In the genomic region with DNA sequence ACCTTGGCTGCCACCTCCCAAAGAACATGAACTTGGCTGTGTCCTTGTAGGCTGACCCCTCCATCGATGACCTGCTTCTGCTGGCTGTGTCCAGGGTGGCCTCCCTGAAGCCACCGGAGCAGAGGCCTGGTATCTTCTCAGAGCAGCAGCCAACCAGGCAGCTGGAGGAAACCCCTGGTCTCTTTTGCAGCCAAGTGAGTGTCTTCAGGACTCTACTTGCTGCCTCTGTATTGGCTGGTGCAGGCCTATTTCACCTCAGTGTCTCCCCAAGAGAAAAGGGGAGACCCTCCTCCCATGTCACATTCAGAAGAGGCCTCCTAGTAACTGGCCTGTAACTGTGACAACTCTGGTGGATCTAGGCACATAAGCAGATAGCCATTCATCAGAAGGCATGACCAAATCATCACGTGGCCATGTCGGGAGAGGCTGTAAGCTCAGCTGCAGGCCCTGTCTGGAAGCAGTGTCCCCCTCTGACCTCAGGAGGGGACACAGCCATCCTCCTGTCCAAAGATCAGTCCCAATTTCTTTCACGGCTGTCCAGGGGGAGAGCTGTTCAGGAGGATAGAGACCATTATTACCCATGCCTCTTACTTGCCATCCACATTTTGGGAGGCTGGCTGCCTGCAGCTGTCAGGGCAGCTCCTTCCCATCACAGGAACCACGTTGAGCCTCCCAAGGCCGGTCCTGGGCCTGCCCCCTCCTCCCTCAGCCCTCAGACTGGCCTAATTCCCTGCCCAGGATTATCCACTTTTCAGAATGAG, we compare ENCODE assay signal across 1 cellular context.
TF ChIP-seq lines count a peak whose summit lies in the region.

No MANE protein-coding gene starts in this region.

TF ChIP-seq in HepG2, 621 proteins besides CTCF, POLR2A, EP300 and RAD21 (continued from another document and continues in another):
- TF ChIP-seq, protein P1, sequence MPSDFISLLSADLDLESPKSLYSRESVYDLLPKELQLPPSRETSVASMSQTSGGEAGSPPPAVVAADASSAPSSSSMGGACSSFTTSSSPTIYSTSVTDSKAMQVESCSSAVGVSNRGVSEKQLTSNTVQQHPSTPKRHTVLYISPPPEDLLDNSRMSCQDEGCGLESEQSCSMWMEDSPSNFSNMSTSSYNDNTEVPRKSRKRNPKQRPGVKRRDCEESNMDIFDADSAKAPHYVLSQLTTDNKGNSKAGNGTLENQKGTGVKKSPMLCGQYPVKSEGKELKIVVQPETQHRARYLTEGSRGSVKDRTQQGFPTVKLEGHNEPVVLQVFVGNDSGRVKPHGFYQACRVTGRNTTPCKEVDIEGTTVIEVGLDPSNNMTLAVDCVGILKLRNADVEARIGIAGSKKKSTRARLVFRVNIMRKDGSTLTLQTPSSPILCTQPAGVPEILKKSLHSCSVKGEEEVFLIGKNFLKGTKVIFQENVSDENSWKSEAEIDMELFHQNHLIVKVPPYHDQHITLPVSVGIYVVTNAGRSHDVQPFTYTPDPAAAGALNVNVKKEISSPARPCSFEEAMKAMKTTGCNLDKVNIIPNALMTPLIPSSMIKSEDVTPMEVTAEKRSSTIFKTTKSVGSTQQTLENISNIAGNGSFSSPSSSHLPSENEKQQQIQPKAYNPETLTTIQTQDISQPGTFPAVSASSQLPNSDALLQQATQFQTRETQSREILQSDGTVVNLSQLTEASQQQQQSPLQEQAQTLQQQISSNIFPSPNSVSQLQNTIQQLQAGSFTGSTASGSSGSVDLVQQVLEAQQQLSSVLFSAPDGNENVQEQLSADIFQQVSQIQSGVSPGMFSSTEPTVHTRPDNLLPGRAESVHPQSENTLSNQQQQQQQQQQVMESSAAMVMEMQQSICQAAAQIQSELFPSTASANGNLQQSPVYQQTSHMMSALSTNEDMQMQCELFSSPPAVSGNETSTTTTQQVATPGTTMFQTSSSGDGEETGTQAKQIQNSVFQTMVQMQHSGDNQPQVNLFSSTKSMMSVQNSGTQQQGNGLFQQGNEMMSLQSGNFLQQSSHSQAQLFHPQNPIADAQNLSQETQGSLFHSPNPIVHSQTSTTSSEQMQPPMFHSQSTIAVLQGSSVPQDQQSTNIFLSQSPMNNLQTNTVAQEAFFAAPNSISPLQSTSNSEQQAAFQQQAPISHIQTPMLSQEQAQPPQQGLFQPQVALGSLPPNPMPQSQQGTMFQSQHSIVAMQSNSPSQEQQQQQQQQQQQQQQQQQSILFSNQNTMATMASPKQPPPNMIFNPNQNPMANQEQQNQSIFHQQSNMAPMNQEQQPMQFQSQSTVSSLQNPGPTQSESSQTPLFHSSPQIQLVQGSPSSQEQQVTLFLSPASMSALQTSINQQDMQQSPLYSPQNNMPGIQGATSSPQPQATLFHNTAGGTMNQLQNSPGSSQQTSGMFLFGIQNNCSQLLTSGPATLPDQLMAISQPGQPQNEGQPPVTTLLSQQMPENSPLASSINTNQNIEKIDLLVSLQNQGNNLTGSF (CRISPR knock-in tag; IDR thresholded peaks at IDR 0.05), result no peak
- TF ChIP-seq XBP1 (CRISPR knock-in tag; IDR thresholded peaks at IDR 0.05), result no peak
- TF ChIP-seq ZNF878 (CRISPR knock-in tag; IDR thresholded peaks at IDR 0.05), result no peak
- TF ChIP-seq, protein P2, sequence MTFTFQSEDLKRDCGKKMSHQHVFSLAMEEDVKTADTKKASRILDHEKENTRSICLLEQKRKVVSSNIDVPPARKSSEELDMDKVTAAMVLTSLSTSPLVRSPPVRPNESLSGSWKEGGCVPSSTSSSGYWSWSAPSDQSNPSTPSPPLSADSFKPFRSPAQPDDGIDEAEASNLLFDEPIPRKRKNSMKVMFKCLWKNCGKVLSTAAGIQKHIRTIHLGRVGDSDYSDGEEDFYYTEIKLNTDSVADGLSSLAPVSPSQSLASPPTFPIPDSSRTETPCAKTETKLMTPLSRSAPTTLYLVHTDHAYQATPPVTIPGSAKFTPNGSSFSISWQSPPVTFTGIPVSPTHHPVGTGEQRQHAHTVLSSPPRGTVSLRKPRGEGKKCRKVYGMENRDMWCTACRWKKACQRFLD (CRISPR knock-in tag; IDR thresholded peaks at IDR 0.05; ENCODE audit: borderline replicate concordance), result no peak
- no peak for TF ChIP-seq DNMT3B (CRISPR knock-in tag; conservative IDR thresholded peaks at IDR 0.05)
- 0 out of 2 replicates have a peak, but pooled peaks have one; percentile 57 for TF ChIP-seq ZNF431 (CRISPR knock-in tag; IDR thresholded peaks at IDR 0.05; ENCODE audit: borderline replicate concordance, low read depth)
- TF ChIP-seq, protein P3, sequence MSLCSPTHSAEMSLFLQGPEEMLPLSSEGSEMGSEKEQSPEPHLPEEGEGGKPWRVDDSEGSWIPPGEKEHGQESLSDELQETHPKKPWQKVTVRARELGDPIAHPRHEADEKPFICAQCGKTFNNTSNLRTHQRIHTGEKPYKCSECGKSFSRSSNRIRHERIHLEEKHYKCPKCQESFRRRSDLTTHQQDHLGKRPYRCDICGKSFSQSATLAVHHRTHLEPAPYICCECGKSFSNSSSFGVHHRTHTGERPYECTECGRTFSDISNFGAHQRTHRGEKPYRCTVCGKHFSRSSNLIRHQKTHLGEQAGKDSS (CRISPR knock-in tag; IDR thresholded peaks at IDR 0.05; ENCODE audit: borderline replicate concordance, low read depth), result peak; percentile 84; the same call in 1 of the 2 replicates
- TF ChIP-seq ZNF546 (CRISPR knock-in tag; conservative IDR thresholded peaks at IDR 0.05), result no peak
- no peak for TF ChIP-seq TCF7L2 (IDR thresholded peaks at IDR 0.05; ENCODE audit: low read depth, low read length)
- peak; percentile 81; the same call in 1 of the 2 replicates for TF ChIP-seq MEIS2 (CRISPR knock-in tag; IDR thresholded peaks at IDR 0.05)
- TF ChIP-seq PRMT3 (CRISPR knock-in tag; IDR thresholded peaks at IDR 0.05; ENCODE audit: borderline replicate concordance, low read depth), result no peak
- TF ChIP-seq SKI (IDR thresholded peaks at IDR 0.05; ENCODE audit: partially characterized antibody), result peak; percentile 79
- 0 out of 2 replicates have a peak, but pooled peaks have one; percentile 23 for TF ChIP-seq ZNF558 (CRISPR knock-in tag; IDR thresholded peaks at IDR 0.05; ENCODE audit: borderline replicate concordance)
- TF ChIP-seq, protein P4, sequence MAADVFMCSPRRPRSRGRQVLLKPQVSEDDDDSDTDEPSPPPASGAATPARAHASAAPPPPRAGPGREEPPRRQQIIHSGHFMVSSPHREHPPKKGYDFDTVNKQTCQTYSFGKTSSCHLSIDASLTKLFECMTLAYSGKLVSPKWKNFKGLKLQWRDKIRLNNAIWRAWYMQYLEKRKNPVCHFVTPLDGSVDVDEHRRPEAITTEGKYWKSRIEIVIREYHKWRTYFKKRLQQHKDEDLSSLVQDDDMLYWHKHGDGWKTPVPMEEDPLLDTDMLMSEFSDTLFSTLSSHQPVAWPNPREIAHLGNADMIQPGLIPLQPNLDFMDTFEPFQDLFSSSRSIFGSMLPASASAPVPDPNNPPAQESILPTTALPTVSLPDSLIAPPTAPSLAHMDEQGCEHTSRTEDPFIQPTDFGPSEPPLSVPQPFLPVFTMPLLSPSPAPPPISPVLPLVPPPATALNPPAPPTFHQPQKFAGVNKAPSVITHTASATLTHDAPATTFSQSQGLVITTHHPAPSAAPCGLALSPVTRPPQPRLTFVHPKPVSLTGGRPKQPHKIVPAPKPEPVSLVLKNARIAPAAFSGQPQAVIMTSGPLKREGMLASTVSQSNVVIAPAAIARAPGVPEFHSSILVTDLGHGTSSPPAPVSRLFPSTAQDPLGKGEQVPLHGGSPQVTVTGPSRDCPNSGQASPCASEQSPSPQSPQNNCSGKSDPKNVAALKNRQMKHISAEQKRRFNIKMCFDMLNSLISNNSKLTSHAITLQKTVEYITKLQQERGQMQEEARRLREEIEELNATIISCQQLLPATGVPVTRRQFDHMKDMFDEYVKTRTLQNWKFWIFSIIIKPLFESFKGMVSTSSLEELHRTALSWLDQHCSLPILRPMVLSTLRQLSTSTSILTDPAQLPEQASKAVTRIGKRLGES (CRISPR knock-in tag; IDR thresholded peaks at IDR 0.05; ENCODE audit: borderline replicate concordance), result no peak
- no peak for TF ChIP-seq ZNF333 (CRISPR knock-in tag; IDR thresholded peaks at IDR 0.05; ENCODE audit: borderline replicate concordance)
- TF ChIP-seq ETV6 (CRISPR knock-in tag; conservative IDR thresholded peaks at IDR 0.05), result no peak
- TF ChIP-seq KLF16 (CRISPR knock-in tag; IDR thresholded peaks at IDR 0.05), result peak in 1 of 2 experiments; percentile 42; a peak in 1 of 4 replicates
- TF ChIP-seq, protein P5, sequence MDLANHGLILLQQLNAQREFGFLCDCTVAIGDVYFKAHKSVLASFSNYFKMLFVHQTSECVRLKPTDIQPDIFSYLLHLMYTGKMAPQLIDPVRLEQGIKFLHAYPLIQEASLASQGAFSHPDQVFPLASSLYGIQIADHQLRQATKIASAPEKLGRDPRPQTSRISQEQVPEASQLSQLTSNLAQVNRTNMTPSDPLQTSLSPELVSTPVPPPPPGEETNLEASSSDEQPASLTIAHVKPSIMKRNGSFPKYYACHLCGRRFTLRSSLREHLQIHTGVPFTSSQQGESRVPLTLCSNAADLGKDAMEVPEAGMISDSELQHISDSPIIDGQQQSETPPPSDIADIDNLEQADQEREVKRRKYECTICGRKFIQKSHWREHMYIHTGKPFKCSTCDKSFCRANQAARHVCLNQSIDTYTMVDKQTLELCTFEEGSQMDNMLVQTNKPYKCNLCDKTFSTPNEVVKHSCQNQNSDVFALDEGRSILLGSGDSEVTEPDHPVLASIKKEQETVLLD (CRISPR knock-in tag; IDR thresholded peaks at IDR 0.05; ENCODE audit: low read depth), result no peak
- TF ChIP-seq ZNF839 (CRISPR knock-in tag; IDR thresholded peaks at IDR 0.05; ENCODE audit: borderline replicate concordance), result 0 out of 2 replicates have a peak, but pooled peaks have one; percentile 65
- TF ChIP-seq, protein P6, sequence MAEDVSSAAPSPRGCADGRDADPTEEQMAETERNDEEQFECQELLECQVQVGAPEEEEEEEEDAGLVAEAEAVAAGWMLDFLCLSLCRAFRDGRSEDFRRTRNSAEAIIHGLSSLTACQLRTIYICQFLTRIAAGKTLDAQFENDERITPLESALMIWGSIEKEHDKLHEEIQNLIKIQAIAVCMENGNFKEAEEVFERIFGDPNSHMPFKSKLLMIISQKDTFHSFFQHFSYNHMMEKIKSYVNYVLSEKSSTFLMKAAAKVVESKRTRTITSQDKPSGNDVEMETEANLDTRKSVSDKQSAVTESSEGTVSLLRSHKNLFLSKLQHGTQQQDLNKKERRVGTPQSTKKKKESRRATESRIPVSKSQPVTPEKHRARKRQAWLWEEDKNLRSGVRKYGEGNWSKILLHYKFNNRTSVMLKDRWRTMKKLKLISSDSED (CRISPR knock-in tag; IDR thresholded peaks at IDR 0.05), result no peak
- no peak for TF ChIP-seq RBAK (CRISPR knock-in tag; IDR thresholded peaks at IDR 0.05)
- no peak; the same call in 1 of the 2 replicates for TF ChIP-seq GTF3A (CRISPR knock-in tag; conservative IDR thresholded peaks at IDR 0.05)
- no peak for TF ChIP-seq U2AF1 (optimal IDR thresholded peaks at IDR 0.05; ENCODE audit: low read depth, low read length)
- TF ChIP-seq RAD51 (IDR thresholded peaks at IDR 0.05; ENCODE audit: borderline replicate concordance), result peak; percentile 72
- no peak for TF ChIP-seq ZSCAN20 (CRISPR knock-in tag; IDR thresholded peaks at IDR 0.05; ENCODE audit: borderline replicate concordance)
- peak; percentile 44 for TF ChIP-seq ASH2L (IDR thresholded peaks at IDR 0.05; ENCODE audit: insufficient read length, low read depth, low read length)
- TF ChIP-seq NR1H2 (CRISPR knock-in tag; IDR thresholded peaks at IDR 0.05; ENCODE audit: borderline replicate concordance, low read depth), result no peak
- peak; percentile 63; the same call in 1 of the 2 replicates for TF ChIP-seq ZNF350 (CRISPR knock-in tag; IDR thresholded peaks at IDR 0.05; ENCODE audit: borderline replicate concordance, low read depth)
- TF ChIP-seq BORCS8-MEF2B (CRISPR knock-in tag; IDR thresholded peaks at IDR 0.05), result peak; percentile 67
- TF ChIP-seq, protein P7, sequence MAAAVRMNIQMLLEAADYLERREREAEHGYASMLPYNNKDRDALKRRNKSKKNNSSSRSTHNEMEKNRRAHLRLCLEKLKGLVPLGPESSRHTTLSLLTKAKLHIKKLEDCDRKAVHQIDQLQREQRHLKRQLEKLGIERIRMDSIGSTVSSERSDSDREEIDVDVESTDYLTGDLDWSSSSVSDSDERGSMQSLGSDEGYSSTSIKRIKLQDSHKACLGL (CRISPR knock-in tag; IDR thresholded peaks at IDR 0.05), result no peak
- TF ChIP-seq ZFP62 (CRISPR knock-in tag; IDR thresholded peaks at IDR 0.05), result no peak
- TF ChIP-seq, protein P8, sequence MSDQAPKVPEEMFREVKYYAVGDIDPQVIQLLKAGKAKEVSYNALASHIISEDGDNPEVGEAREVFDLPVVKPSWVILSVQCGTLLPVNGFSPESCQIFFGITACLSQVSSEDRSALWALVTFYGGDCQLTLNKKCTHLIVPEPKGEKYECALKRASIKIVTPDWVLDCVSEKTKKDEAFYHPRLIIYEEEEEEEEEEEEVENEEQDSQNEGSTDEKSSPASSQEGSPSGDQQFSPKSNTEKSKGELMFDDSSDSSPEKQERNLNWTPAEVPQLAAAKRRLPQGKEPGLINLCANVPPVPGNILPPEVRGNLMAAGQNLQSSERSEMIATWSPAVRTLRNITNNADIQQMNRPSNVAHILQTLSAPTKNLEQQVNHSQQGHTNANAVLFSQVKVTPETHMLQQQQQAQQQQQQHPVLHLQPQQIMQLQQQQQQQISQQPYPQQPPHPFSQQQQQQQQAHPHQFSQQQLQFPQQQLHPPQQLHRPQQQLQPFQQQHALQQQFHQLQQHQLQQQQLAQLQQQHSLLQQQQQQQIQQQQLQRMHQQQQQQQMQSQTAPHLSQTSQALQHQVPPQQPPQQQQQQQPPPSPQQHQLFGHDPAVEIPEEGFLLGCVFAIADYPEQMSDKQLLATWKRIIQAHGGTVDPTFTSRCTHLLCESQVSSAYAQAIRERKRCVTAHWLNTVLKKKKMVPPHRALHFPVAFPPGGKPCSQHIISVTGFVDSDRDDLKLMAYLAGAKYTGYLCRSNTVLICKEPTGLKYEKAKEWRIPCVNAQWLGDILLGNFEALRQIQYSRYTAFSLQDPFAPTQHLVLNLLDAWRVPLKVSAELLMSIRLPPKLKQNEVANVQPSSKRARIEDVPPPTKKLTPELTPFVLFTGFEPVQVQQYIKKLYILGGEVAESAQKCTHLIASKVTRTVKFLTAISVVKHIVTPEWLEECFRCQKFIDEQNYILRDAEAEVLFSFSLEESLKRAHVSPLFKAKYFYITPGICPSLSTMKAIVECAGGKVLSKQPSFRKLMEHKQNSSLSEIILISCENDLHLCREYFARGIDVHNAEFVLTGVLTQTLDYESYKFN (CRISPR knock-in tag; conservative IDR thresholded peaks at IDR 0.05), result peak; percentile 81; the same call in 1 of the 2 replicates
- no peak for TF ChIP-seq CEBPB (IDR thresholded peaks at IDR 0.05; ENCODE audit: borderline replicate concordance, low read depth, low read length)
- no peak for TF ChIP-seq RBM39 (IDR thresholded peaks at IDR 0.05; ENCODE audit: low read depth, low read length, poor library complexity, severe bottlenecking)
- TF ChIP-seq, protein P9, sequence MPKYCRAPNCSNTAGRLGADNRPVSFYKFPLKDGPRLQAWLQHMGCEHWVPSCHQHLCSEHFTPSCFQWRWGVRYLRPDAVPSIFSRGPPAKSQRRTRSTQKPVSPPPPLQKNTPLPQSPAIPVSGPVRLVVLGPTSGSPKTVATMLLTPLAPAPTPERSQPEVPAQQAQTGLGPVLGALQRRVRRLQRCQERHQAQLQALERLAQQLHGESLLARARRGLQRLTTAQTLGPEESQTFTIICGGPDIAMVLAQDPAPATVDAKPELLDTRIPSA (CRISPR knock-in tag; IDR thresholded peaks at IDR 0.05; ENCODE audit: borderline replicate concordance), result no peak
- TF ChIP-seq FOXJ3 (CRISPR knock-in tag; IDR thresholded peaks at IDR 0.05; ENCODE audit: borderline replicate concordance), result no peak
- TF ChIP-seq ZFP36 (IDR thresholded peaks at IDR 0.05; ENCODE audit: borderline replicate concordance, low read depth, low read length, partially characterized antibody), result no peak
- TF ChIP-seq FOXC1 (CRISPR knock-in tag; IDR thresholded peaks at IDR 0.05; ENCODE audit: borderline replicate concordance), result no peak
- peak; percentile 79 for TF ChIP-seq RBM22 (optimal IDR thresholded peaks at IDR 0.05; ENCODE audit: low read length)
- TF ChIP-seq ZNF138 (CRISPR knock-in tag; IDR thresholded peaks at IDR 0.05; ENCODE audit: low read depth), result peak; percentile 72; the same call in 1 of the 2 replicates
- 0 out of 2 replicates have a peak, but pooled peaks have one; percentile 87 for TF ChIP-seq ZNF790 (CRISPR knock-in tag; IDR thresholded peaks at IDR 0.05; ENCODE audit: borderline replicate concordance)
